Comparison of ENCODE assay signal across 11 cellular contexts in genomic region chr13:25267715-25268114, GRCh38. TPM values are rescaled to one million over a fixed set of nuclear protein-coding genes. Genes with fewer than 3 reads are reported as not detected.
DNase-seq lines count a peak whose midpoint lies in the region; ATAC-seq and TF ChIP-seq lines count a peak whose summit lies in the region.
"Had no signal": no experiment of that assay in that cellular context is flagged by ENCODE, and none has a peak within 500 bp of the region (broad histone marks: within the 10 kb centered on the region; RNA-seq: fewer than 3 reads in every experiment).

No MANE protein-coding gene starts in this region.

- no peak overlapping the region for H3K4me3 ChIP-seq in HFF-Myc (replicated peaks; ENCODE audit: low read depth, low read length)
- no peak overlapping the region for H3K4me3 ChIP-seq in adrenal gland
- no peak overlapping the region for H3K4me3 ChIP-seq in mesenchymal stem cell (ENCODE audit: insufficient read depth in 1 of 2, low read depth in 1 of 2, low read length in 2 of 2)

- no peak overlapping the region for H3K23ac ChIP-seq in mesenchymal stem cell (ENCODE audit: low read length in 2 of 2)

- peak; percentile 10 for TF ChIP-seq CTCF in HFF-Myc (IDR thresholded peaks at IDR 0.05; ENCODE audit: low read depth, low read length, missing control alignments)
- peak in 5 of 6 experiments; percentile 7 to 28 (median 27) for TF ChIP-seq CTCF in adrenal gland (IDR thresholded peaks at IDR 0.05)

- H3K18ac ChIP-seq in mesenchymal stem cell (ENCODE audit: low read depth in 1 of 2, low read length in 2 of 2): no peak overlapping the region

- no peak overlapping the region for H3K4me2 ChIP-seq in mesenchymal stem cell (ENCODE audit: low read length, poor library complexity, severe bottlenecking)

- H2AK5ac ChIP-seq in mesenchymal stem cell (ENCODE audit: low read length, severe bottlenecking): no peak overlapping the region

- ATAC-seq in GM18511 (IDR thresholded peaks at IDR 0.05; ENCODE audit: unreplicated experiment): no peak

- H2AFZ ChIP-seq in mesenchymal stem cell (ENCODE audit: low read depth, low read length): no peak overlapping the region

- DNase-seq in DMS 273 (lab: John Stamatoyannopoulos, UW; ENCODE audit: unreplicated experiment) (peak; percentile 52), DMS 273 treated with DMSO at 0.1 percent for 48 hours (lab: John Stamatoyannopoulos, UW) (no peak), HFF-Myc (ENCODE audit: extremely low read depth, low read depth) (no peak), adrenal gland (no peak), mesenchymal stem cell (peak; percentile 40), hepatic stellate cell (ENCODE audit: low spot score) (no peak)
- no peak for DNase-seq in stimulated activated naive CD4-positive, alpha-beta T cell treated with Interleukin-2 at 50 U/mL for 16 hours (lab: John Stamatoyannopoulos, UW)
- DNase-seq: activated CD8-positive, alpha-beta memory T cell treated with anti-CD3 and anti-CD28 coated beads for 24 hours; NCI-H774 had no signal

- WGBS in adrenal gland, 4 donors: 74 to 84% (median 83%) methylated on average over 1 of the region's 1 CpG
- WGBS in mesenchymal stem cell: 97% methylated on average over 1 of the region's 1 CpG

- H4K91ac ChIP-seq in mesenchymal stem cell (ENCODE audit: low read length): no peak overlapping the region

- no peak overlapping the region for H2BK12ac ChIP-seq in mesenchymal stem cell (ENCODE audit: low read length in 2 of 2)

- no peak overlapping the region for H2BK15ac ChIP-seq in mesenchymal stem cell (ENCODE audit: low read depth, poor library complexity, severe bottlenecking)

- intact Hi-C loops in adrenal gland (cut with DNase I): no loop called here

- no peak overlapping the region for H2BK120ac ChIP-seq in mesenchymal stem cell (ENCODE audit: low read depth, low read length)

- no peaks in the 10 kb centered on the region for H3K27me3 ChIP-seq in adrenal gland
- no peaks in the 10 kb centered on the region for H3K27me3 ChIP-seq in mesenchymal stem cell (ENCODE audit: control insufficient read depth in 1 of 2, insufficient read depth in 1 of 2, low read length in 2 of 2)

- H3K27ac ChIP-seq in adrenal gland (peak overlapping the region in 3 of 5 donors; percentile 24 to 60 (median 38)), mesenchymal stem cell (ENCODE audit: low read length, poor library complexity, severe bottlenecking) (no peak overlapping the region)
- H3K27ac ChIP-seq: 22Rv1 had no signal

- H3K4ac ChIP-seq in mesenchymal stem cell (ENCODE audit: low read depth in 1 of 2, low read length in 2 of 2): no peak overlapping the region

- peaks cover 0 to 18% of the 10 kb centered on the region in 2 donors for H3K36me3 ChIP-seq in adrenal gland (replicated peaks in 1 of 2)
- peaks cover 14 to 66% of the 10 kb centered on the region in 2 experiments for H3K36me3 ChIP-seq in mesenchymal stem cell (ENCODE audit: control insufficient read depth in 1 of 2, insufficient read depth in 2 of 2, low read depth in 1 of 2, low read length in 2 of 2)

- H3K4me1 ChIP-seq in adrenal gland (replicated peaks in 1 of 2): peaks cover 28 to 36% of the 10 kb centered on the region in 2 donors
- H3K4me1 ChIP-seq in mesenchymal stem cell (ENCODE audit: control insufficient read depth, insufficient read depth, low read depth, low read length): peaks cover 4% of the 10 kb centered on the region

- TF ChIP-seq POLR2A in adrenal gland (IDR thresholded peaks at IDR 0.05): no peak

- H4K8ac ChIP-seq in mesenchymal stem cell (ENCODE audit: low read length): no peak overlapping the region

- H3K9me3 ChIP-seq in adrenal gland (replicated peaks in 1 of 3) (no peaks in the 10 kb centered on the region), mesenchymal stem cell (ENCODE audit: control insufficient read depth, low read length) (no peaks in the 10 kb centered on the region)

- no peak overlapping the region for H2BK5ac ChIP-seq in mesenchymal stem cell (ENCODE audit: low read depth, low read length, poor library complexity, severe bottlenecking)

- H3K79me1 ChIP-seq in mesenchymal stem cell (replicated peaks; ENCODE audit: low read length, poor library complexity, severe bottlenecking): peaks cover 25% of the 10 kb centered on the region

- H3K14ac ChIP-seq in mesenchymal stem cell (ENCODE audit: low read length in 2 of 2): no peak overlapping the region

- H3K9ac ChIP-seq in mesenchymal stem cell (ENCODE audit: low read length): no peak overlapping the region

RNA-seq across cellular contexts. Expression of gene MTMR6, which starts 19.6 kb away (rescaled TPM):
- 10 to 100 TPM; 21.7 to 50.8 (median 36.1) TPM for total RNA-seq in adrenal gland
- polyA plus RNA-seq in adrenal gland: 10 to 100 TPM in 1 of 3 donors, 1 to 10 TPM in 2; 6.0 to 57.2 (median 7.1) TPM
- 14.3 TPM for polyA plus RNA-seq in mesenchymal stem cell (2013, experiment 1 of 2)
- polyA plus RNA-seq in mesenchymal stem cell (2013, experiment 2 of 2): 15.1 TPM

RNA-seq across cellular contexts. Expression of gene NUP58, which starts 33.7 kb away (rescaled TPM):
- total RNA-seq in adrenal gland: 10 to 100 TPM; 23.4 to 59.1 (median 38.8) TPM
- 10 to 100 TPM; 11.2 to 36.3 (median 16.2) TPM for polyA plus RNA-seq in adrenal gland
- polyA plus RNA-seq in mesenchymal stem cell (2013, experiment 1 of 2): 19.7 TPM
- 22.1 TPM for polyA plus RNA-seq in mesenchymal stem cell (2013, experiment 2 of 2)

Comparison
In these comparisons a context has a peak if more than half of its experiments do, and no peak if none do; other contexts are left out.
1. DNase-seq: peak in DMS 273 (single experiment) and mesenchymal stem cell (single experiment); none in DMS 273 treated with DMSO at 0.1 percent for 48 hours (single experiment), HFF-Myc (single experiment), adrenal gland (0 of 7), hepatic stellate cell (single experiment) and stimulated activated naive CD4-positive, alpha-beta T cell treated with Interleukin-2 at 50 U/mL for 16 hours (single experiment).